8 cellular contexts compared by ENCODE assay signal in genomic region chr12:64403708-64404469, GRCh38. TPM values are rescaled to one million over a fixed set of nuclear protein-coding genes. Genes with fewer than 3 reads are reported as not detected.
DNase-seq lines count a peak whose midpoint lies in the region; ATAC-seq and TF ChIP-seq lines count a peak whose summit lies in the region.

Gene XPOT, plus strand, starts transcription at chr12:64404392. Its CDS starts 5,644 bp downstream, at chr12:64410036.

- H3K27me3 Mint-ChIP-seq in WTC11 (ENCODE audit: low read depth) (no peaks in the 10 kb centered on the region), immature natural killer cell (ENCODE audit: low read depth in 3 of 3) (peaks cover 2 to 10% (median 5%) of the 10 kb centered on the region in 3 donors)

- peak within 1 kb of the TSS; percentile 90 for H3K27ac ChIP-seq in caudate nucleus (ENCODE audit: low read depth, low read length)

- POLR2A ChIA-PET in WTC11 (lab: Charles Lee) = interaction anchor here (0.6 to 1.5 kb wide), 5 partner anchors 47 to 570 kb away, joined by 3 to 6 read pairs (median 3); no protein-coding TSS in a partner anchor

- peak within 1 kb of the TSS; percentile 95 for H3K4me3 Mint-ChIP-seq in WTC11
- peak within 1 kb of the TSS; percentile 93 to 98 (median 97) for H3K4me3 Mint-ChIP-seq in immature natural killer cell

- TF ChIP-seq CTCF in AG09309 (IDR thresholded peaks at IDR 0.05; ENCODE audit: control insufficient read depth, insufficient read depth, low read depth, low read length, missing control alignments) (no peak), WTC11 (IDR thresholded peaks at IDR 0.05) (no peak)

- H3K9me3 Mint-ChIP-seq in WTC11 = no peaks in the 10 kb centered on the region
- no peaks in the 10 kb centered on the region for H3K9me3 Mint-ChIP-seq in immature natural killer cell

- peak within 1 kb of the TSS; percentile 98 for H3K27ac Mint-ChIP-seq in WTC11
- peak within 1 kb of the TSS; percentile 92 to 97 (median 95) for H3K27ac Mint-ChIP-seq in immature natural killer cell

- ATAC-seq in GM19023 (IDR thresholded peaks at IDR 0.05; ENCODE audit: unreplicated experiment) (peak; percentile 95), HG03196 (IDR thresholded peaks at IDR 0.05; ENCODE audit: unreplicated experiment) (peak; percentile 99), WTC11 (peak; percentile 91)

- peaks cover 47% of the 10 kb centered on the region for H3K4me1 Mint-ChIP-seq in WTC11
- H3K4me1 Mint-ChIP-seq in immature natural killer cell = peaks cover 15 to 18% of the 10 kb centered on the region in 2 donors

- DNase-seq in AG09309 (ENCODE audit: low read depth) (peak; percentile 88), NCI-H226 (peak; percentile 99), WTC11 (ENCODE audit: low spot score) (peak; percentile 93), caudate nucleus (lab: John Stamatoyannopoulos, UW) (peak; percentile 32 to 96 (median 89)), immature natural killer cell (peak; percentile 90 to 93 (median 91))
- peak; percentile 85 to 86 for DNase-seq in stimulated activated CD4-positive, alpha-beta T cell treated with anti-CD3 and anti-CD28 coated beads, Interleukin-12 subunit alpha, Interleukin-12 subunit beta, amount 100 ng/mL, for 24 hours (ENCODE audit: low read depth in 2 of 2)

- CTCF ChIA-PET in WTC11 (lab: Charles Lee) = interaction anchor here (0.7 to 1.6 kb wide), 4 partner anchors 13 to 132 kb away, joined by 3 to 8 read pairs (median 4); partner anchors contain the start of gene C12orf56

- H3K36me3 Mint-ChIP-seq in WTC11 = no peaks in the 10 kb centered on the region
- no peaks in the 10 kb centered on the region for H3K36me3 Mint-ChIP-seq in immature natural killer cell

- H3K4me3 ChIP-seq in AG09309 (ENCODE audit: control insufficient read depth, low read depth, low read length) = peak within 1 kb of the TSS; percentile 99

TF ChIP-seq in WTC11, 78 proteins besides CTCF, POLR2A, EP300 and RAD21 (continues in another document):
- TF ChIP-seq TEAD1 (CRISPR knock-in tag; IDR thresholded peaks at IDR 0.05) = 0 out of 2 replicates have a peak, but pooled peaks have one; percentile 7
- TF ChIP-seq JUN (CRISPR knock-in tag; IDR thresholded peaks at IDR 0.05) = no peak
- TF ChIP-seq ZNF423 (CRISPR knock-in tag; IDR thresholded peaks at IDR 0.05) = no peak
- TF ChIP-seq FOXP1 (CRISPR knock-in tag; IDR thresholded peaks at IDR 0.05; ENCODE audit: borderline replicate concordance) = no peak
- no peak for TF ChIP-seq OVOL2 (CRISPR knock-in tag; IDR thresholded peaks at IDR 0.05; ENCODE audit: borderline replicate concordance)
- TF ChIP-seq NR3C1 (CRISPR knock-in tag; conservative IDR thresholded peaks at IDR 0.05; ENCODE audit: low read depth) = no peak
- no peak for TF ChIP-seq ZNF512 (CRISPR knock-in tag; IDR thresholded peaks at IDR 0.05; ENCODE audit: borderline replicate concordance)
- no peak for TF ChIP-seq ZNF396 (CRISPR knock-in tag; IDR thresholded peaks at IDR 0.05; ENCODE audit: borderline replicate concordance)
- TF ChIP-seq ATF1 (CRISPR knock-in tag; IDR thresholded peaks at IDR 0.05) = no peak
- TF ChIP-seq TP53 (CRISPR knock-in tag; IDR thresholded peaks at IDR 0.05) = no peak
- TF ChIP-seq ZNF138 (CRISPR knock-in tag; conservative IDR thresholded peaks at IDR 0.05) = no peak
- no peak for TF ChIP-seq JAZF1 (CRISPR knock-in tag; IDR thresholded peaks at IDR 0.05)
- TF ChIP-seq RORB (CRISPR knock-in tag; IDR thresholded peaks at IDR 0.05) = no peak
- TF ChIP-seq CREM (CRISPR knock-in tag; IDR thresholded peaks at IDR 0.05) = 0 out of 2 replicates have a peak, but pooled peaks have one; percentile 68
- no peak for TF ChIP-seq SOX15 (CRISPR knock-in tag; IDR thresholded peaks at IDR 0.05)
- TF ChIP-seq E2F5 (CRISPR knock-in tag; IDR thresholded peaks at IDR 0.05) = 0 out of 2 replicates have a peak, but pooled peaks have one; percentile 13
- TF ChIP-seq STAT6 (CRISPR knock-in tag; conservative IDR thresholded peaks at IDR 0.05; ENCODE audit: low read depth) = no peak
- no peak for TF ChIP-seq ATF6 (CRISPR knock-in tag; IDR thresholded peaks at IDR 0.05)
- TF ChIP-seq E2F4 (CRISPR knock-in tag; IDR thresholded peaks at IDR 0.05; ENCODE audit: borderline replicate concordance, low read depth) = no peak
- TF ChIP-seq PREB (CRISPR knock-in tag; IDR thresholded peaks at IDR 0.05; ENCODE audit: borderline replicate concordance) = no peak

RNA-seq across cellular contexts. Expression of gene XPOT, which starts in this region (rescaled TPM):
- total RNA-seq in WTC11 (2021) = 107 to 134 TPM (median 111 TPM) in 3 replicates
- 10 to 100 TPM; 20.1 to 29.4 (median 23.4) TPM for polyA plus RNA-seq in immature natural killer cell

Comparison
In these comparisons a context has a peak if more than half of its experiments do, and no peak if none do; other contexts are left out.
1. Peak in every context shown above with its lines: DNase-seq, ATAC-seq, H3K4me3 ChIP-seq and H3K27ac ChIP-seq.